34 cellular contexts compared by ENCODE assay signal in genomic region chr1:106292130-106292529, GRCh38.
"Had no signal": no experiment of that assay in that cellular context is flagged by ENCODE, and none has a peak within 500 bp of the region (broad histone marks: within the 10 kb centered on the region; RNA-seq: fewer than 3 reads in every experiment).

No MANE protein-coding gene starts in this region.

- H3K4me3 ChIP-seq: MG63 had no signal

- H3K27ac ChIP-seq: KMS-11 had no signal

- H3K9me3 ChIP-seq: MG63 had no signal

- DNase-seq: Karpas-422, Kasumi-1, KG1, MG63, MM.1S, MV-4-11, NCI-H1048, NCI-H1092, NCI-H1092 treated with DMSO at 0.1 percent for 48 hours, NCI-H1105, NCI-H1105 treated with DMSO at 0.1 percent for 48 hours, NCI-H1417, NCI-H1417 treated with DMSO at 0.1 percent for 48 hours, NCI-H1436, NCI-H1436 treated with DMSO at 0.1 percent for 48 hours, NCI-H146, NCI-H1694, NCI-H1694 treated with DMSO at 0.1 percent for 48 hours, NCI-H187, NCI-H187 treated with DMSO at 0.1 percent for 48 hours, NCI-H1930, NCI-H2029, NCI-H2029 treated with DMSO at 0.1 percent for 48 hours, NCI-H2081, NCI-H2081 treated with DMSO at 0.1 percent for 48 hours, NCI-H2107, NCI-H2171, NCI-H2171 treated with DMSO at 0.1 percent for 48 hours, NCI-H2227 treated with DMSO at 0.1 percent for 48 hours, NCI-H226, NCI-H345, NCI-H446, NCI-H446 treated with DMSO at 0.1 percent for 48 hours had no signal

- H3K36me3 ChIP-seq: MG63 had no signal

- H3K27me3 ChIP-seq: MG63 had no signal

- H3K4me2 ChIP-seq: KMS-11 had no signal

- H3K9ac ChIP-seq: KMS-11 had no signal
